19 cellular contexts compared by ENCODE assay signal in genomic region chr10:27908231-27908630, GRCh38.
DNase-seq lines count a peak whose midpoint lies in the region; ATAC-seq and FAIRE-seq lines count a peak whose summit lies in the region.
"Had no signal": no experiment of that assay in that cellular context is flagged by ENCODE, and none has a peak within 500 bp of the region (broad histone marks: within the 10 kb centered on the region; RNA-seq: fewer than 3 reads in every experiment).

No MANE protein-coding gene starts in this region.

- ATAC-seq in left colon, result no peak

- peak; percentile 7 for DNase-seq in NCI-H748 (lab: John Stamatoyannopoulos, UW; ENCODE audit: unreplicated experiment)
- DNase-seq in NCI-H748 treated with DMSO at 0.1 percent for 48 hours (lab: John Stamatoyannopoulos, UW), result no peak
- DNase-seq in NCI-H1105 (lab: John Stamatoyannopoulos, UW), result peak; percentile 9
- DNase-seq in NCI-H146 treated with DMSO at 0.1 percent for 48 hours (lab: John Stamatoyannopoulos, UW; ENCODE audit: unreplicated experiment), result peak; percentile 4
- no peak for DNase-seq in left colon
- DNase-seq in NCI-H1930 (lab: John Stamatoyannopoulos, UW), result no peak
- no peak for DNase-seq in MV-4-11 (lab: John Stamatoyannopoulos, UW)
- DNase-seq: AML-193; Caco-2; CD8-positive, alpha-beta memory T cell; DMS79; HCEC 1CT; HFFc6 had no signal

- FAIRE-seq in islet of Langerhans (lab: Jason Lieb, UNC), result peak; percentile 55
- FAIRE-seq: G401.6, GM12891, GM19239, H1, HTR-8/SVneo had no signal

- intact Hi-C loops in left colon (cut with DNase I, micrococcal nuclease), result no loop called here

Comparison
In these comparisons a context has a peak if more than half of its experiments do, and no peak if none do; other contexts are left out.
1. DNase-seq: peak in NCI-H748 (single experiment), NCI-H1105 (single experiment) and NCI-H146 treated with DMSO at 0.1 percent for 48 hours (single experiment); none in NCI-H748 treated with DMSO at 0.1 percent for 48 hours (single experiment), left colon (0 of 2), NCI-H1930 (0 of 2) and MV-4-11 (single experiment).